In genomic region chr1:110155878-110156522, GRCh38 we compare ENCODE assay signal across 1 cellular context.
TF ChIP-seq lines count a peak whose summit lies in the region.

No MANE protein-coding gene starts in this region.

TF ChIP-seq in HepG2, 621 proteins besides CTCF, POLR2A, EP300 and RAD21 (continued from another document and continues in another):
- TF ChIP-seq HOXA7 (CRISPR knock-in tag; IDR thresholded peaks at IDR 0.05) (no peak), HOXA5 (CRISPR knock-in tag; IDR thresholded peaks at IDR 0.05) (peak; percentile 79), WIZ (CRISPR knock-in tag; IDR thresholded peaks at IDR 0.05) (peak; percentile 92), MEF2D (CRISPR knock-in tag; IDR thresholded peaks at IDR 0.05) (no peak), ZNF34 (CRISPR knock-in tag; IDR thresholded peaks at IDR 0.05; ENCODE audit: borderline replicate concordance) (no peak), STAT6 (CRISPR knock-in tag; IDR thresholded peaks at IDR 0.05; ENCODE audit: borderline replicate concordance) (no peak), TARDBP (CRISPR knock-in tag; IDR thresholded peaks at IDR 0.05) (no peak), THAP8 (CRISPR knock-in tag; IDR thresholded peaks at IDR 0.05; ENCODE audit: borderline replicate concordance) (no peak), POLR2AphosphoS5 (IDR thresholded peaks at IDR 0.05; ENCODE audit: low read depth, low read length) (no peak), KLF9 (CRISPR knock-in tag; IDR thresholded peaks at IDR 0.05; ENCODE audit: low read depth) (no peak), RERE (CRISPR knock-in tag; IDR thresholded peaks at IDR 0.05; ENCODE audit: low read depth) (no peak), ATF2 (CRISPR knock-in tag; IDR thresholded peaks at IDR 0.05) (peak; percentile 62; the same call in 1 of the 2 replicates), E2F2 (CRISPR knock-in tag; IDR thresholded peaks at IDR 0.05; ENCODE audit: borderline replicate concordance) (no peak), ZNF18 (CRISPR knock-in tag; IDR thresholded peaks at IDR 0.05; ENCODE audit: insufficient replicate concordance) (no peak), HNF4G (IDR thresholded peaks at IDR 0.05; ENCODE audit: borderline replicate concordance, low read depth, low read length) (no peak), HNF4G (CRISPR knock-in tag; IDR thresholded peaks at IDR 0.05; ENCODE audit: borderline replicate concordance, low read depth) (no peak), ZNF841 (CRISPR knock-in tag; IDR thresholded peaks at IDR 0.05; ENCODE audit: borderline replicate concordance) (no peak), FOXJ3 (CRISPR knock-in tag; IDR thresholded peaks at IDR 0.05; ENCODE audit: borderline replicate concordance) (no peak), FOSL1 (CRISPR knock-in tag; IDR thresholded peaks at IDR 0.05; ENCODE audit: borderline replicate concordance) (no peak), ZBTB21 (CRISPR knock-in tag; IDR thresholded peaks at IDR 0.05) (peak; percentile 33; the same call in 1 of the 2 replicates), MTERF4 (CRISPR knock-in tag; IDR thresholded peaks at IDR 0.05) (0 out of 2 replicates have a peak, but pooled peaks have one; percentile 40), IRF1 (CRISPR knock-in tag; IDR thresholded peaks at IDR 0.05; ENCODE audit: low read depth) (no peak), CENPT (CRISPR knock-in tag; IDR thresholded peaks at IDR 0.05; ENCODE audit: low read depth) (no peak), CSRNP1 (CRISPR knock-in tag; IDR thresholded peaks at IDR 0.05) (no peak), RARG (CRISPR knock-in tag; IDR thresholded peaks at IDR 0.05; ENCODE audit: low read depth) (no peak), PREB (CRISPR knock-in tag; IDR thresholded peaks at IDR 0.05) (no peak), ZNF354B (CRISPR knock-in tag; IDR thresholded peaks at IDR 0.05) (no peak), TRIM22 (IDR thresholded peaks at IDR 0.05) (no peak), ZNF263 (CRISPR knock-in tag; IDR thresholded peaks at IDR 0.05) (no peak), GATAD2A (CRISPR knock-in tag; IDR thresholded peaks at IDR 0.05) (peak; percentile 26; the same call in 1 of the 2 replicates), THAP9 (CRISPR knock-in tag; IDR thresholded peaks at IDR 0.05; ENCODE audit: borderline replicate concordance) (no peak), ZNF121 (CRISPR knock-in tag; IDR thresholded peaks at IDR 0.05) (no peak), PTBP1 (IDR thresholded peaks at IDR 0.05; ENCODE audit: low read depth, low read length, poor library complexity, severe bottlenecking) (no peak), POGZ (CRISPR knock-in tag; IDR thresholded peaks at IDR 0.05) (no peak)
